Comparison of ENCODE assay signal across 11 cellular contexts in genomic region chr5:170517411-170517810, GRCh38. TPM values are rescaled to one million over a fixed set of nuclear protein-coding genes. Genes with fewer than 3 reads are reported as not detected.
"Had no signal": no experiment of that assay in that cellular context is flagged by ENCODE, and none has a peak within 500 bp of the region (broad histone marks: within the 10 kb centered on the region; RNA-seq: fewer than 3 reads in every experiment).

No MANE protein-coding gene starts in this region.

- FAIRE-seq: K562 had no signal

- ATAC-seq: K562 had no signal

- H3K27ac ChIP-seq: GM23248, HL-60 had no signal

- H2AFZ ChIP-seq: GM23248 had no signal

- H3K9ac ChIP-seq: GM23248 had no signal

- H3K4me3 ChIP-seq: GM23248, K562 had no signal

- DNase-seq: GM23248, GOT3, H7, HCEC 1CT, HFFc6, IMR-90, KG1 had no signal

RNA-seq across cellular contexts. Expression of gene KCNIP1, which starts 13.6 kb away (rescaled TPM):
- total RNA-seq: GM23248, H4, HFFc6, HT1080, IMR-90, K562 had no signal
- polyA plus RNA-seq: GM23248, IMR-90, K562 had no signal
